Comparison of ENCODE assay signal across 20 cellular contexts in the genomic region with DNA sequence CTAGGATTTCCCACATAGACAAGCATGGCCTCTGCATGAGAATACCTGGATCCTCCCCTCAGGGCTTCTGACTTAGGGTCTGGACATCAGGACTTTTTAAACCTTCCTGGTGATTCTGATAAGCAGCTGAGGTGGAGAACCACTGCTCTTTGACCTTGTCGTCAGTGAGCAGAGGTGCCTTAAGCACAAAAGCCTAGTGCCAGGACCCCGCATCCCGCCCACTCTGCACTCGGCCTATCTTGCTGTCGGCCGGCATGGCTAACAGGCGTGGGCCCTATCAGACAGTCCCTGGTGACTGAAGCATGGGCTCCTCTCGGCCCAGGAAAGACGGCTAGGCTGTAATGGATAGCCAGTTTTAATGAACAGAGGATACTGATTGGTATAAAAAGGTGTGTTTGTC. TPM values are rescaled to one million over a fixed set of nuclear protein-coding genes. Genes with fewer than 3 reads are reported as not detected.
DNase-seq lines count a peak whose midpoint lies in the region; ATAC-seq, FAIRE-seq and TF ChIP-seq lines count a peak whose summit lies in the region.
"Had no signal": no experiment of that assay in that cellular context is flagged by ENCODE, and none has a peak within 500 bp of the region (broad histone marks: within the 10 kb centered on the region; RNA-seq: fewer than 3 reads in every experiment).

No MANE protein-coding gene starts in this region.

- H3K36me3 ChIP-seq in skeletal muscle tissue (ENCODE audit: control insufficient read depth in 3 of 3, insufficient read depth in 3 of 3, low read length in 3 of 3) (peaks cover 42 to 47% (median 43%) of the 10 kb centered on the region in 3 donors), transverse colon (peaks cover 0 to 6% (median 0%) of the 10 kb centered on the region in 4 donors)

- H3K9ac ChIP-seq in skeletal muscle tissue (ENCODE audit: low read depth in 1 of 3, low read length in 3 of 3): peak overlapping the region in 1 of 3 donors; percentile 17

- no peak for TF ChIP-seq EP300 in transverse colon (IDR thresholded peaks at IDR 0.05; ENCODE audit: low read depth)

- 72% methylated on average over 9 of the region's 9 CpGs for WGBS in right cardiac atrium
- 93% methylated on average over 9 of the region's 9 CpGs; no CpG with 5 or more reads in 1 of the 2 donors for WGBS in transverse colon (ENCODE audit: low coverage in 1 of 2), 2 donors

- no peaks in the 10 kb centered on the region for H3K27me3 ChIP-seq in right cardiac atrium (ENCODE audit: control insufficient read depth, insufficient read depth)
- H3K27me3 ChIP-seq in skeletal muscle tissue (ENCODE audit: control insufficient read depth in 3 of 3, insufficient read depth in 3 of 3, low read length in 3 of 3): no peaks in the 10 kb centered on the region
- H3K27me3 ChIP-seq in transverse colon: no peaks in the 10 kb centered on the region

- peak in 2 of 3 donors; percentile 27 to 51 for DNase-seq in right cardiac atrium
- no peak for DNase-seq in Right ventricle myocardium inferior (ENCODE audit: missing footprints)
- DNase-seq in HTR-8/SVneo (ENCODE audit: insufficient read length, low spot score): no peak
- DNase-seq in islet precursor cell: peak; percentile 61
- DNase-seq in transverse colon: no peak
- DNase-seq: CD8-positive, alpha-beta T cell; COR-L47; DMS153; DMS79 treated with DMSO at 0.1 percent for 48 hours; EL; GDM1; GOT3; H9 had no signal

- H3K27ac ChIP-seq in right cardiac atrium (ENCODE audit: low read length): no peak overlapping the region
- peak overlapping the region; percentile 47 for H3K27ac ChIP-seq in skeletal muscle tissue (ENCODE audit: low read depth, low read length)
- H3K27ac ChIP-seq in transverse colon: no peak overlapping the region
- H3K27ac ChIP-seq: C4-2B had no signal

- no peak for TF ChIP-seq CTCF in transverse colon (IDR thresholded peaks at IDR 0.05)

- ATAC-seq in right cardiac atrium (no peak), Right ventricle myocardium inferior (no peak), HG03442 (IDR thresholded peaks at IDR 0.05; ENCODE audit: unreplicated experiment) (no peak)
- ATAC-seq: CD8-positive, alpha-beta T cell had no signal

- H3K9me3 ChIP-seq in right cardiac atrium (ENCODE audit: control insufficient read depth, low read length) (no peaks in the 10 kb centered on the region), skeletal muscle tissue (ENCODE audit: control insufficient read depth in 3 of 3, low read length in 3 of 3) (no peaks in the 10 kb centered on the region), transverse colon (no peaks in the 10 kb centered on the region)

- no peak for TF ChIP-seq POLR2A in transverse colon (IDR thresholded peaks at IDR 0.05)

- H3K4me1 ChIP-seq in right cardiac atrium (ENCODE audit: control insufficient read depth, insufficient read depth, low read length) (peaks cover 7% of the 10 kb centered on the region), skeletal muscle tissue (ENCODE audit: control insufficient read depth in 3 of 3, insufficient read depth in 3 of 3, low read length in 3 of 3) (peaks cover 31 to 51% (median 40%) of the 10 kb centered on the region in 3 donors), transverse colon (peaks cover 4 to 15% (median 12%) of the 10 kb centered on the region in 4 donors)

- intact Hi-C loops in right cardiac atrium (cut with DNase I) (no loop called here), Right ventricle myocardium inferior (cut with DNase I) (no loop called here), transverse colon (cut with DNase I; ENCODE audit: low total_unique reads) (no loop called here)

- FAIRE-seq in HTR-8/SVneo (lab: Jason Lieb, UNC): peak; percentile 16
- FAIRE-seq: A204.1, D721Med, GM12892, GM19239 had no signal

- in situ Hi-C loops in transverse colon (cut with MboI; ENCODE audit: low pct_ligation_motif_present in 1 of 4, low pct_unique_long_range_greater_than_20kb in 1 of 4, low sequenced_read_pairs in 3 of 4): loop anchor here in 1 of 4 donors (25.0 kb wide), 1 partner anchor 250 kb away; a partner anchor contains a TSS

- no peak overlapping the region for H3K4me3 ChIP-seq in right cardiac atrium (ENCODE audit: low read length)
- H3K4me3 ChIP-seq in skeletal muscle tissue (ENCODE audit: low read length in 3 of 3): no peak overlapping the region
- H3K4me3 ChIP-seq in transverse colon: no peak overlapping the region

RNA-seq across cellular contexts. Expression of a gene that starts 6.2 kb away (rescaled TPM):
- total RNA-seq in right cardiac atrium (10 to 100 TPM in 3 of 4 donors, 1 to 10 TPM in 1; 8.2 to 27.7 (median 17.3) TPM), Right ventricle myocardium inferior (12.7 TPM), skeletal muscle tissue (5.2 TPM), transverse colon (10 to 100 TPM in 1 of 4 donors, 1 to 10 TPM in 3; 4.1 to 22.7 (median 7.0) TPM)
- 27.0 TPM for polyA plus RNA-seq in right cardiac atrium

RNA-seq across cellular contexts. Expression of a gene that starts 20.2 kb away (rescaled TPM):
- 10 to 100 TPM; 11.8 to 17.3 (median 14.1) TPM for total RNA-seq in right cardiac atrium
- polyA plus RNA-seq in right cardiac atrium: 23.3 TPM
- 17.4 TPM for total RNA-seq in Right ventricle myocardium inferior
- 3.7 TPM for total RNA-seq in skeletal muscle tissue
- 10 to 100 TPM in 3 of 4 donors, 1 to 10 TPM in 1; 9.7 to 55.3 (median 12.7) TPM for total RNA-seq in transverse colon

RNA-seq across cellular contexts. Expression of a gene that starts 21.5 kb away (rescaled TPM):
- total RNA-seq in right cardiac atrium: 10 to 100 TPM in 3 of 4 donors, 1 to 10 TPM in 1; 8.6 to 14.5 (median 11.5) TPM
- 7.2 TPM for polyA plus RNA-seq in right cardiac atrium
- total RNA-seq in Right ventricle myocardium inferior: 13.3 TPM
- 4.2 TPM for total RNA-seq in skeletal muscle tissue
- total RNA-seq in transverse colon: 10 to 100 TPM; 14.2 to 54.3 (median 22.3) TPM

RNA-seq across cellular contexts. Expression of a gene that starts 32.3 kb away (rescaled TPM):
- total RNA-seq in right cardiac atrium (10 to 100 TPM; 22.0 to 28.5 (median 24.5) TPM), Right ventricle myocardium inferior (22.7 TPM), skeletal muscle tissue (29.7 TPM), transverse colon (10 to 100 TPM in 3 of 4 donors, 1 to 10 TPM in 1; 3.6 to 23.9 (median 17.4) TPM)
- polyA plus RNA-seq in right cardiac atrium: 19.3 TPM

Comparison
In these comparisons a context has a peak if more than half of its experiments do, and no peak if none do; other contexts are left out.
1. DNase-seq: peak in right cardiac atrium (2 of 3) and islet precursor cell (single experiment); none in Right ventricle myocardium inferior (single experiment), HTR-8/SVneo (single experiment) and transverse colon (single experiment).